In genomic region chr4:138175337-138175794, GRCh38 we compare ENCODE assay signal across 13 cellular contexts.
A peak's percentile ranks its signal among the peaks of the same experiment; 100 is the strongest.
DNase-seq lines count a peak whose midpoint lies in the region; ATAC-seq, FAIRE-seq and TF ChIP-seq lines count a peak whose summit lies in the region.
"Had no signal": no experiment of that assay in that cellular context is flagged by ENCODE, and none has a peak within 500 bp of the region (broad histone marks: within the 10 kb centered on the region; RNA-seq: fewer than 3 reads in every experiment).

No MANE protein-coding gene starts in this region.

- peaks cover 22% of the 10 kb centered on the region for H3K36me3 ChIP-seq in adipocyte (ENCODE audit: control insufficient read depth, insufficient read depth, low read length, severe bottlenecking)
- no peaks in the 10 kb centered on the region for H3K36me3 ChIP-seq in thoracic aorta
- peaks cover 24% of the 10 kb centered on the region; the same call in 1 of the 2 replicates for H3K36me3 ChIP-seq in GM23338 (ENCODE audit: insufficient read depth)

- H3K36me3 Mint-ChIP-seq in GM23338 (ENCODE audit: low read depth), result peaks cover 73% of the 10 kb centered on the region

- H3K27ac ChIP-seq in thoracic aorta, result no peak overlapping the region
- no peak overlapping the region for H3K27ac ChIP-seq in GM23338 (ENCODE audit: low read depth)
- H3K27ac ChIP-seq: A549 had no signal

- no peak overlapping the region for H3K9ac ChIP-seq in adipocyte (ENCODE audit: low read length)

- no peaks in the 10 kb centered on the region for H3K9me3 ChIP-seq in adipocyte (ENCODE audit: control insufficient read depth, low read length)
- H3K9me3 ChIP-seq in thoracic aorta, result no peaks in the 10 kb centered on the region
- H3K9me3 ChIP-seq: A549 had no signal

- no peaks in the 10 kb centered on the region for H3F3A ChIP-seq in GM23338 (replicated peaks; ENCODE audit: low read depth)

- no peaks in the 10 kb centered on the region for H3K4me1 Mint-ChIP-seq in GM23338
- H3K4me1 Mint-ChIP-seq: activated naive CD8-positive, alpha-beta T cell treated with anti-CD3 and anti-CD28 coated beads, Interleukin-2, amount 50 U/mL, for 24 hours had no signal

- H2AFZ ChIP-seq in GM23338, result no peak overlapping the region

- ATAC-seq in thoracic aorta (ENCODE audit: insufficient number of reproducible peaks, low FRiP score, low read depth), result no peak
- ATAC-seq in GM23338, result no peak
- ATAC-seq: A549; activated naive CD8-positive, alpha-beta T cell treated with anti-CD3 and anti-CD28 coated beads, Interleukin-2, amount 50 U/mL, for 24 hours had no signal

- peak; percentile 99 for FAIRE-seq in islet of Langerhans (lab: Jason Lieb, UNC)
- FAIRE-seq: A549, urothelium cell line had no signal

- H3K4me2 ChIP-seq in GM23338, result no peak overlapping the region
- H3K4me2 ChIP-seq: A549 had no signal

- H3K27me3 ChIP-seq in adipocyte (replicated peaks; ENCODE audit: control insufficient read depth, insufficient read depth, low read length) (no peaks in the 10 kb centered on the region), thoracic aorta (replicated peaks; ENCODE audit: insufficient read depth) (no peaks in the 10 kb centered on the region), GM23338 (ENCODE audit: insufficient read depth) (no peaks in the 10 kb centered on the region)

- peak; percentile 9 for DNase-seq in DMS79 treated with DMSO at 0.1 percent for 48 hours (lab: John Stamatoyannopoulos, UW)
- DNase-seq in DMS79 (lab: John Stamatoyannopoulos, UW), result no peak
- DNase-seq in adipocyte (ENCODE audit: low read depth), result peak; percentile 52
- no peak for DNase-seq in thoracic aorta (ENCODE audit: low spot score)
- no peak for DNase-seq in NCI-H510A (lab: John Stamatoyannopoulos, UW)
- no peak for DNase-seq in GM23338 (ENCODE audit: low spot score)
- DNase-seq in HuH-7 (ENCODE audit: low spot score), result no peak
- DNase-seq: activated CD4-positive, alpha-beta T cell treated with anti-CD3 and anti-CD28 coated beads, Interleukin-2, amount 50 U/mL, for 4 hours; activated naive CD8-positive, alpha-beta T cell treated with anti-CD3 and anti-CD28 coated beads, Interleukin-2, amount 50 U/mL, for 24 hours; KBM-7 had no signal

- H3K9me2 ChIP-seq in GM23338 (ENCODE audit: insufficient read depth), result no peaks in the 10 kb centered on the region

- no peaks in the 10 kb centered on the region for H3K27me3 Mint-ChIP-seq in GM23338 (ENCODE audit: insufficient read depth, low read depth, poor library complexity)
- H3K27me3 Mint-ChIP-seq: activated naive CD8-positive, alpha-beta T cell treated with anti-CD3 and anti-CD28 coated beads, Interleukin-2, amount 50 U/mL, for 24 hours had no signal

- H3K4me1 ChIP-seq in adipocyte (ENCODE audit: control insufficient read depth, insufficient read depth, low read length), result peaks cover 5% of the 10 kb centered on the region
- peaks cover 0 to 13% of the 10 kb centered on the region in 2 donors for H3K4me1 ChIP-seq in thoracic aorta (ENCODE audit: control insufficient read depth in 1 of 2, low read depth in 2 of 2)
- no peaks in the 10 kb centered on the region for H3K4me1 ChIP-seq in GM23338 (ENCODE audit: insufficient read depth)

- no peak overlapping the region for H3K4me3 ChIP-seq in adipocyte (ENCODE audit: low read length)
- H3K4me3 ChIP-seq in thoracic aorta, result peak overlapping the region; percentile 33
- no peak overlapping the region for H3K4me3 ChIP-seq in GM23338
- H3K4me3 ChIP-seq: A549 had no signal

- no peaks in the 10 kb centered on the region for H3K79me2 ChIP-seq in GM23338 (replicated peaks; ENCODE audit: insufficient read depth)

- no peaks in the 10 kb centered on the region for H4K20me1 ChIP-seq in GM23338 (replicated peaks; ENCODE audit: insufficient read depth)

- no peak overlapping the region for H3K27ac Mint-ChIP-seq in GM23338
- H3K27ac Mint-ChIP-seq: activated naive CD8-positive, alpha-beta T cell treated with anti-CD3 and anti-CD28 coated beads, Interleukin-2, amount 50 U/mL, for 24 hours had no signal

- TF ChIP-seq CTCF in thoracic aorta (IDR thresholded peaks at IDR 0.05) (no peak), GM23338 (conservative IDR thresholded peaks at IDR 0.05; ENCODE audit: low read depth in 2 of 2) (no peak)

- no peak overlapping the region for H3K4me3 Mint-ChIP-seq in GM23338
- H3K4me3 Mint-ChIP-seq: activated naive CD8-positive, alpha-beta T cell treated with anti-CD3 and anti-CD28 coated beads, Interleukin-2, amount 50 U/mL, for 24 hours had no signal

- H3K9me3 Mint-ChIP-seq in GM23338, result no peaks in the 10 kb centered on the region
- H3K9me3 Mint-ChIP-seq: activated naive CD8-positive, alpha-beta T cell treated with anti-CD3 and anti-CD28 coated beads, Interleukin-2, amount 50 U/mL, for 24 hours had no signal

TF ChIP-seq in GM23338, 12 proteins besides CTCF, POLR2A, EP300 and RAD21:
- TF ChIP-seq ZNF462 (CRISPR knock-in tag; IDR thresholded peaks at IDR 0.05) (no peak), STAT1 (IDR thresholded peaks at IDR 0.05; ENCODE audit: unreplicated experiment) (no peak)
TF ChIP-seq in GM23338: peak in this region for 0.

Comparison
In these comparisons a context has a peak if more than half of its experiments do, and no peak if none do; other contexts are left out.
1. DNase-seq: peak in DMS79 treated with DMSO at 0.1 percent for 48 hours (single experiment) and adipocyte (single experiment); none in DMS79 (single experiment), thoracic aorta (single experiment), NCI-H510A (single experiment), GM23338 (single experiment) and HuH-7 (single experiment).